ENCODE assay signal across 1 cellular context in the genomic region with DNA sequence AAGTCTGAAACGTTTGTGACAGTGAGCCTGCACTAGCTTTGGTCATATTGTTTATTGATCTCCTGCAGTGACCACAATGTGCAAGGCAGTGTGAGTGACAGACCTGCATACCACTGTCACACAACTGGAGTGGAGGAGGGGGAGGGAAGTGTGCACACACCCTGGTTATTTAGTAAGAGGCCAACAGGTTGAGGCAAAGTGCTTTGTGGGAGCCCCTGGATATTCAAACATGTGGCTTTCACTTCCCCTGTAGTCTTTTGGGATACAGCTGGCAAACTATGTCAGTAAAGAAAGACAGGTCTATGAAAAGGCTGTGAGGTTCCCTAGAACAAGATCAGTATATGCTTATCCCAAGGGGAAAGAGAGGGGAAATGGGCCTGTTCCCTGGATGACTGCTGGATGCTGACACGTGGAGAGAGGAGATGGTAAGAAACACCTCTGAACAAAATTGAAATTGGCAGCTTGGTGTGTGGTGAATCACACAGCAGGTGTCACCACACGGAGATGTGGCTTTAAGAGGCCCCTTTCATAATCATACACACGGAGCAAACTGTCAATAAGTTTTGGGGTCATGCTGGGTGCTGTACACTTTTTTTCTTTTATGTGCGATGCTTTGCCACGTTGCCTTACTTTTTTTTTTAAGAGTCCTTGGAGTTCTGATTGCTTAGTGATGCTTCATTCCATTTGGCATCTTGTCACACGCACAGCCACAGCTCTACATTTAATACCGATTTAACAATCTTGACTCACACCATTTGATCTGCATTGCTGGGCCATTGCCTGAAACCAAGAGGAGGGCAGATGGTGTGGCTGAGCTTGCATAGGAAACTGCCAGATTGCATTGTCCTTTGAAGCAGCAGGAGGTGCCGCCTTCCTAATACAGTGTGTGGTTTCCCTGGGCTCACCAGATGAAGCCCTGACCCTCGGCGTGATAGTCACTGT.
TF ChIP-seq lines count a peak whose summit lies in the region.

No MANE protein-coding gene starts in this region.

TF ChIP-seq in H1, 55 proteins besides CTCF, POLR2A, EP300 and RAD21:
- no peak for TF ChIP-seq EGR1 (IDR thresholded peaks at IDR 0.05; ENCODE audit: borderline replicate concordance, low read depth, low read length)
- TF ChIP-seq HDAC6 (IDR thresholded peaks at IDR 0.05; ENCODE audit: low read depth, low read length), result no peak
- TF ChIP-seq SP2 (IDR thresholded peaks at IDR 0.05; ENCODE audit: low read length), result no peak
- no peak for TF ChIP-seq HDAC2 (IDR thresholded peaks at IDR 0.05; ENCODE audit: borderline replicate concordance in 1 of 2, low read depth in 2 of 2, low read length in 2 of 2)
- TF ChIP-seq PHF8 (conservative IDR thresholded peaks at IDR 0.05; ENCODE audit: low read depth, low read length), result no peak
- no peak for TF ChIP-seq TBP (IDR thresholded peaks at IDR 0.05; ENCODE audit: low read depth, low read length)
